Comparison of ENCODE assay signal across 1 cellular context in genomic region chr1:204149635-204150565, GRCh38.
TF ChIP-seq lines count a peak whose summit lies in the region.

No MANE protein-coding gene starts in this region.

TF ChIP-seq in H1, 55 proteins besides CTCF, POLR2A, EP300 and RAD21:
- TF ChIP-seq EGR1 (IDR thresholded peaks at IDR 0.05; ENCODE audit: borderline replicate concordance, low read depth, low read length) (no peak), KDM4A (IDR thresholded peaks at IDR 0.05; ENCODE audit: low read depth, low read length, severe bottlenecking) (no peak), BCL11A (IDR thresholded peaks at IDR 0.05; ENCODE audit: low read depth in 2 of 2, low read length in 2 of 2) (no peak), CTBP2 (IDR thresholded peaks at IDR 0.05; ENCODE audit: borderline replicate concordance, insufficient read depth, insufficient read length, low read length) (no peak), RFX5 (IDR thresholded peaks at IDR 0.05; ENCODE audit: borderline replicate concordance, low read depth, low read length) (no peak), SIN3A (conservative IDR thresholded peaks at IDR 0.05 in 1 of 2, IDR thresholded peaks at IDR 0.05 in 1 of 2; ENCODE audit: low read depth in 1 of 2, low read length in 2 of 2) (no peak), KDM1A (IDR thresholded peaks at IDR 0.05; ENCODE audit: borderline replicate concordance, low read length) (no peak), TBP (IDR thresholded peaks at IDR 0.05; ENCODE audit: low read depth, low read length) (no peak), SIX5 (IDR thresholded peaks at IDR 0.05; ENCODE audit: low read depth, low read length) (no peak), CEBPB (IDR thresholded peaks at IDR 0.05; ENCODE audit: low read depth, low read length) (no peak), SUZ12 (IDR thresholded peaks at IDR 0.05; ENCODE audit: low read length) (no peak), BRCA1 (IDR thresholded peaks at IDR 0.05; ENCODE audit: low read depth, low read length) (no peak), CHD7 (IDR thresholded peaks at IDR 0.05; ENCODE audit: insufficient replicate concordance, low read length) (no peak), ATF3 (IDR thresholded peaks at IDR 0.05; ENCODE audit: insufficient read depth, low read depth, low read length) (no peak)
